Comparison of ENCODE assay signal across 13 cellular contexts in the genomic region with DNA sequence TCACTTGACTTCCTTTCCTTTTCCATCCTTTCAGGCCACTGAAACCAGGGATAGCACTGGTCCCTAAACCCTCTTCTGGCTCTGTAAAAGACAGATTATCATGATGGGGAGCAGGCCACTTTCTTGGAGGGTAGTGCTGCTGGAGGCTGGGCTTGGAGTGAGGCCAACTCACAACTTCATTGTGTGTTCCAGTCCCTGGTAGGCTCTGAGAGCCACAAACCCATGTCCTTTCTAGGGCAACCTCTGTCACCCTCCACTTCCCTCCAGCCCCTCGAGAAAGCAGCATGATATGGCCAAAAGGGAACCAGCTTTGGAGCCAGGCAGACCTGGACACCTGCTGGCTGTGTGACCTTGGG. TPM values are rescaled to one million over a fixed set of nuclear protein-coding genes. Genes with fewer than 3 reads are reported as not detected.
DNase-seq lines count a peak whose midpoint lies in the region; ATAC-seq, FAIRE-seq and TF ChIP-seq lines count a peak whose summit lies in the region.
"Had no signal": no experiment of that assay in that cellular context is flagged by ENCODE, and none has a peak within 500 bp of the region (broad histone marks: within the 10 kb centered on the region; RNA-seq: fewer than 3 reads in every experiment).

No MANE protein-coding gene starts in this region.

- H3K4me1 ChIP-seq in astrocyte (ENCODE audit: insufficient read depth, low read length) (peaks cover 30% of the 10 kb centered on the region), upper lobe of left lung (peaks cover 24 to 33% (median 30%) of the 10 kb centered on the region in 4 donors)

- no peak for ATAC-seq in naive thymus-derived CD8-positive, alpha-beta T cell
- ATAC-seq in left colon (no peak), Right ventricle myocardium inferior (no peak), upper lobe of left lung (ENCODE audit: low FRiP score in 2 of 2) (no peak)
- ATAC-seq: left cardiac atrium had no signal

- peaks cover 20% of the 10 kb centered on the region for H4K20me1 ChIP-seq in astrocyte (ENCODE audit: insufficient read depth, low read length)

- H3K36me3 ChIP-seq in astrocyte (ENCODE audit: insufficient read depth, low read length) (no peaks in the 10 kb centered on the region), upper lobe of left lung (peaks cover 0 to 13% (median 4%) of the 10 kb centered on the region in 4 donors)

- no peak overlapping the region for H3K4me3 ChIP-seq in astrocyte (ENCODE audit: insufficient read depth, low read depth, low read length)
- H3K4me3 ChIP-seq in upper lobe of left lung = no peak overlapping the region

- H3K4me2 ChIP-seq in astrocyte (ENCODE audit: low read length) = no peak overlapping the region

- no peak for TF ChIP-seq POLR2A in upper lobe of left lung (IDR thresholded peaks at IDR 0.05)

- DNase-seq in astrocyte (ENCODE audit: low read depth) (no peak), Kasumi-1 (lab: John Stamatoyannopoulos, UW) (no peak), left colon (no peak), Right ventricle myocardium inferior (ENCODE audit: missing footprints) (no peak), upper lobe of left lung (no peak)
- DNase-seq in naive thymus-derived CD8-positive, alpha-beta T cell = no peak
- DNase-seq: Calu3, HCEC 1CT, left cardiac atrium, NCI-H524 had no signal

- H3K9me3 Mint-ChIP-seq in IgD-negative memory B cell (no peaks in the 10 kb centered on the region), astrocyte (ENCODE audit: unreplicated experiment) (no peaks in the 10 kb centered on the region)
- no peaks in the 10 kb centered on the region for H3K9me3 Mint-ChIP-seq in naive thymus-derived CD8-positive, alpha-beta T cell
- H3K9me3 Mint-ChIP-seq: type B pancreatic cell had no signal

- TF ChIP-seq CTCF in C4-2B (conservative IDR thresholded peaks at IDR 0.05) = no peak
- TF ChIP-seq CTCF in astrocyte (IDR thresholded peaks at IDR 0.05; ENCODE audit: insufficient read depth, low read depth, low read length) = no peak
- no peak for TF ChIP-seq CTCF in upper lobe of left lung (IDR thresholded peaks at IDR 0.05)

- H3K4me1 Mint-ChIP-seq in IgD-negative memory B cell (peaks cover 30 to 34% (median 32%) of the 10 kb centered on the region in 3 donors), astrocyte (ENCODE audit: low read depth, unreplicated experiment) (peaks cover 27% of the 10 kb centered on the region)
- peaks cover 32 to 51% (median 49%) of the 10 kb centered on the region in 4 donors for H3K4me1 Mint-ChIP-seq in naive thymus-derived CD8-positive, alpha-beta T cell

- POLR2A ChIA-PET in naive thymus-derived CD8-positive, alpha-beta T cell (lab: Charles Lee) = interaction anchor here (1.2 to 5.3 kb wide), 6 partner anchors 27 to 94 kb away, joined by 3 to 63 read pairs (median 29); partner anchors contain the start of genes CPSF7, CYB561A3, SDHAF2 and TMEM138

- H3K27ac ChIP-seq in C4-2B (peak overlapping the region; percentile 35), astrocyte (ENCODE audit: low read depth, low read length) (no peak overlapping the region), upper lobe of left lung (peak overlapping the region in 1 of 4 donors; percentile 73)

- intact Hi-C loops in left colon (cut with DNase I, micrococcal nuclease) (loop anchor here (5.0 to 10.0 kb wide), 2 partner anchors 49 to 52 kb away; no protein-coding TSS in a partner anchor), Right ventricle myocardium inferior (cut with DNase I) (no loop called here)

- no peak overlapping the region for H3K9ac ChIP-seq in astrocyte (ENCODE audit: low read length)

- H3K79me2 ChIP-seq in astrocyte (ENCODE audit: insufficient read depth, low read length) = peaks cover 31% of the 10 kb centered on the region

- peak overlapping the region in 1 of 4 donors; percentile 85 for H3K4me3 Mint-ChIP-seq in IgD-negative memory B cell
- no peak overlapping the region for H3K4me3 Mint-ChIP-seq in astrocyte (ENCODE audit: unreplicated experiment)
- H3K4me3 Mint-ChIP-seq in naive thymus-derived CD8-positive, alpha-beta T cell = peak overlapping the region in 2 of 10 donors; percentile 29 to 33

- H3K27me3 ChIP-seq in astrocyte (ENCODE audit: insufficient read depth, low read length) (no peaks in the 10 kb centered on the region), upper lobe of left lung (no peaks in the 10 kb centered on the region)

- H3K27me3 Mint-ChIP-seq in IgD-negative memory B cell (no peaks in the 10 kb centered on the region), astrocyte (ENCODE audit: low read depth, unreplicated experiment) (no peaks in the 10 kb centered on the region)
- no peaks in the 10 kb centered on the region for H3K27me3 Mint-ChIP-seq in naive thymus-derived CD8-positive, alpha-beta T cell
- H3K27me3 Mint-ChIP-seq: type B pancreatic cell had no signal

- FAIRE-seq in astrocyte (lab: Jason Lieb, UNC) = no peak

- H3K9me3 ChIP-seq in astrocyte (ENCODE audit: insufficient read depth, low read depth, low read length) (no peaks in the 10 kb centered on the region), upper lobe of left lung (no peaks in the 10 kb centered on the region)

- H2AFZ ChIP-seq in astrocyte (ENCODE audit: low read depth, low read length) = peak overlapping the region; percentile 49

- H3K27ac Mint-ChIP-seq in IgD-negative memory B cell = peak overlapping the region in 2 of 3 donors; percentile 67 to 81
- H3K27ac Mint-ChIP-seq in astrocyte (ENCODE audit: unreplicated experiment) = no peak overlapping the region
- peak overlapping the region in 9 of 10 donors; percentile 41 to 99 (median 87) for H3K27ac Mint-ChIP-seq in naive thymus-derived CD8-positive, alpha-beta T cell

- WGBS in upper lobe of left lung, 2 donors = 56 to 100% methylated on average over 1 of the region's 1 CpG

- peaks cover 4% of the 10 kb centered on the region for H3K36me3 Mint-ChIP-seq in IgD-negative memory B cell
- peaks cover 12% of the 10 kb centered on the region for H3K36me3 Mint-ChIP-seq in astrocyte (ENCODE audit: low read depth, unreplicated experiment)
- peaks cover 0 to 16% (median 0%) of the 10 kb centered on the region in 3 donors for H3K36me3 Mint-ChIP-seq in naive thymus-derived CD8-positive, alpha-beta T cell

- TF ChIP-seq EP300 in upper lobe of left lung (IDR thresholded peaks at IDR 0.05) = no peak

RNA-seq across cellular contexts. Expression of gene TKFC, which starts 2.3 kb away (rescaled TPM):
- 46.1 TPM for polyA plus RNA-seq in IgD-negative memory B cell
- total RNA-seq in astrocyte (23.8 and 23.9 TPM in 2 replicates), left colon (10 to 100 TPM; 58.5 to 61.5 TPM), Right ventricle myocardium inferior (12.3 TPM), upper lobe of left lung (10 to 100 TPM; 26.4 to 75.4 (median 36.1) TPM)
- 10 to 100 TPM; 34.3 to 36.1 TPM for total RNA-seq in naive thymus-derived CD8-positive, alpha-beta T cell
- 10 to 100 TPM; 18.3 to 25.3 (median 18.4) TPM for polyA plus RNA-seq in naive thymus-derived CD8-positive, alpha-beta T cell

RNA-seq across cellular contexts. Expression of gene DDB1, which starts 2.4 kb away (rescaled TPM):
- polyA plus RNA-seq in IgD-negative memory B cell = 81.7 TPM
- total RNA-seq in astrocyte = 222 and 251 TPM in 2 replicates
- 100 to 1,000 TPM; 181 to 184 TPM for total RNA-seq in naive thymus-derived CD8-positive, alpha-beta T cell
- 100 to 1,000 TPM; 105 to 125 (median 124) TPM for polyA plus RNA-seq in naive thymus-derived CD8-positive, alpha-beta T cell
- 100 to 1,000 TPM; 138 to 149 TPM for total RNA-seq in left colon
- total RNA-seq in Right ventricle myocardium inferior = 113 TPM
- total RNA-seq in upper lobe of left lung = 100 to 1,000 TPM in 5 of 6 donors, 10 to 100 TPM in 1; 98.4 to 152 (median 139) TPM

RNA-seq across cellular contexts. Expression of gene CYB561A3, which starts 26.3 kb away (rescaled TPM):
- 594 TPM for polyA plus RNA-seq in IgD-negative memory B cell
- total RNA-seq in astrocyte (26.4 and 29.2 TPM in 2 replicates), left colon (10 to 100 TPM; 80.6 to 80.8 TPM), Right ventricle myocardium inferior (14.6 TPM), upper lobe of left lung (100 to 1,000 TPM in 1 of 6 donors, 10 to 100 TPM in 5; 30.3 to 113 (median 50.4) TPM)
- 10 to 100 TPM; 42.9 to 52.3 TPM for total RNA-seq in naive thymus-derived CD8-positive, alpha-beta T cell
- 10 to 100 TPM; 54.5 to 69.3 (median 58.4) TPM for polyA plus RNA-seq in naive thymus-derived CD8-positive, alpha-beta T cell

RNA-seq across cellular contexts. Expression of gene TMEM138, which starts 26.8 kb away (rescaled TPM):
- 44.1 TPM for polyA plus RNA-seq in IgD-negative memory B cell
- 32.9 and 36.8 TPM in 2 replicates for total RNA-seq in astrocyte
- total RNA-seq in naive thymus-derived CD8-positive, alpha-beta T cell = 10 to 100 TPM; 71.6 to 77.5 TPM
- polyA plus RNA-seq in naive thymus-derived CD8-positive, alpha-beta T cell = 10 to 100 TPM; 44.8 to 49.7 (median 47.0) TPM
- total RNA-seq in left colon = 10 to 100 TPM; 33.9 to 40.5 TPM
- total RNA-seq in Right ventricle myocardium inferior = 18.0 TPM
- 10 to 100 TPM; 23.5 to 95.3 (median 34.5) TPM for total RNA-seq in upper lobe of left lung

RNA-seq across cellular contexts. Expression of gene VWCE, which starts 40.2 kb away (rescaled TPM):
- polyA plus RNA-seq in IgD-negative memory B cell = 0.84 TPM
- total RNA-seq in astrocyte = 12.2 and 17.7 TPM in 2 replicates
- total RNA-seq in naive thymus-derived CD8-positive, alpha-beta T cell = under 1 TPM; 0.94 to 0.99 TPM
- not detected for polyA plus RNA-seq in naive thymus-derived CD8-positive, alpha-beta T cell
- total RNA-seq in left colon = under 1 TPM; 0.36 to 0.76 TPM
- total RNA-seq in Right ventricle myocardium inferior = 1.0 TPM
- 10 to 100 TPM in 1 of 6 donors, 1 to 10 TPM in 1, under 1 TPM in 4; 0.40 to 10.5 (median 0.79) TPM for total RNA-seq in upper lobe of left lung
